ENCODE assay signal across 11 cellular contexts in genomic region chr15:31272558-31273257, GRCh38. TPM values are rescaled to one million over a fixed set of nuclear protein-coding genes. Genes with fewer than 3 reads are reported as not detected.
DNase-seq lines count a peak whose midpoint lies in the region; ATAC-seq and TF ChIP-seq lines count a peak whose summit lies in the region.
"Had no signal": no experiment of that assay in that cellular context is flagged by ENCODE, and none has a peak within 500 bp of the region (broad histone marks: within the 10 kb centered on the region; RNA-seq: fewer than 3 reads in every experiment).

No MANE protein-coding gene starts in this region.

- POLR2A ChIA-PET in activated CD4-positive, alpha-beta T cell treated with anti-CD3 and anti-CD28 coated beads, Interleukin-2, amount 10 ng/mL, durations not matched to agents 7 days and 5 days (lab: Charles Lee), result no interaction called here
- POLR2A ChIA-PET in activated CD4-positive, alpha-beta T cell treated with anti-CD3 and anti-CD28 coated beads for 36 hours (lab: Charles Lee), result no interaction called here

- TF ChIP-seq CTCF in WERI-Rb-1 (IDR thresholded peaks at IDR 0.05; ENCODE audit: low read depth, low read length) (no peak), lung (IDR thresholded peaks at IDR 0.05; ENCODE audit: control extremely low read depth, extremely low read depth) (no peak), suprapubic skin (IDR thresholded peaks at IDR 0.05) (no peak)

- H3K36me3 ChIP-seq in WERI-Rb-1 (no peaks in the 10 kb centered on the region), lung (ENCODE audit: control insufficient read depth in 2 of 2, insufficient read depth in 2 of 2, low read length in 2 of 2) (no peaks in the 10 kb centered on the region), suprapubic skin (no peaks in the 10 kb centered on the region)
- H3K36me3 ChIP-seq: gastroesophageal sphincter had no signal

- 59 to 63% methylated on average over 14 of the region's 14 CpGs for WGBS in lung, 2 donors
- WGBS in suprapubic skin, result 72% methylated on average over 9 of the region's 14 CpGs

- no peak overlapping the region for H3K4me3 Mint-ChIP-seq in activated CD4-positive, alpha-beta T cell treated with anti-CD3 and anti-CD28 coated beads, Interleukin-2, amount 10 ng/mL, durations not matched to agents 7 days and 5 days
- no peak overlapping the region for H3K4me3 Mint-ChIP-seq in activated CD4-positive, alpha-beta T cell treated with anti-CD3 and anti-CD28 coated beads for 36 hours

- no peak for TF ChIP-seq POLR2A in suprapubic skin (IDR thresholded peaks at IDR 0.05)

- intact Hi-C loops in activated CD4-positive, alpha-beta T cell treated with anti-CD3 and anti-CD28 coated beads for 36 hours (cut with DNase I, micrococcal nuclease), result no loop called here

- no peaks in the 10 kb centered on the region for H3K9me3 Mint-ChIP-seq in activated CD4-positive, alpha-beta T cell treated with anti-CD3 and anti-CD28 coated beads, Interleukin-2, amount 10 ng/mL, durations not matched to agents 7 days and 5 days
- H3K9me3 Mint-ChIP-seq in activated CD4-positive, alpha-beta T cell treated with anti-CD3 and anti-CD28 coated beads for 36 hours (ENCODE audit: low read depth), result no peaks in the 10 kb centered on the region

- H3K27me3 ChIP-seq in WERI-Rb-1 (ENCODE audit: insufficient read depth, low read depth, severe bottlenecking) (no peaks in the 10 kb centered on the region), lung (ENCODE audit: control insufficient read depth, insufficient read depth) (no peaks in the 10 kb centered on the region), suprapubic skin (no peaks in the 10 kb centered on the region)
- H3K27me3 ChIP-seq: gastroesophageal sphincter had no signal

- ATAC-seq in activated CD4-positive, alpha-beta T cell treated with anti-CD3 and anti-CD28 coated beads for 36 hours, result no peak
- ATAC-seq in lung (ENCODE audit: insufficient read depth, low FRiP score) (no peak), HG02885 (IDR thresholded peaks at IDR 0.05; ENCODE audit: poor library complexity, unreplicated experiment) (no peak)
- ATAC-seq: gastroesophageal sphincter had no signal

- H3K4me1 ChIP-seq in lung (ENCODE audit: control insufficient read depth in 2 of 2, insufficient read depth in 2 of 2, low read length in 2 of 2) (peaks cover 0 to 7% of the 10 kb centered on the region in 2 donors), suprapubic skin (peaks cover 7% of the 10 kb centered on the region)
- H3K4me1 ChIP-seq: gastroesophageal sphincter had no signal

- H3K9me3 ChIP-seq in WERI-Rb-1 (ENCODE audit: severe bottlenecking) (no peaks in the 10 kb centered on the region), lung (ENCODE audit: control insufficient read depth in 2 of 2, insufficient read depth in 1 of 2, low read length in 1 of 2) (no peaks in the 10 kb centered on the region), suprapubic skin (no peaks in the 10 kb centered on the region)
- H3K9me3 ChIP-seq: gastroesophageal sphincter had no signal

- peaks cover 7% of the 10 kb centered on the region for H3K36me3 Mint-ChIP-seq in activated CD4-positive, alpha-beta T cell treated with anti-CD3 and anti-CD28 coated beads, Interleukin-2, amount 10 ng/mL, durations not matched to agents 7 days and 5 days (ENCODE audit: low read depth)
- no peaks in the 10 kb centered on the region for H3K36me3 Mint-ChIP-seq in activated CD4-positive, alpha-beta T cell treated with anti-CD3 and anti-CD28 coated beads for 36 hours (ENCODE audit: low read depth)

- peaks cover 58% of the 10 kb centered on the region for H3K4me1 Mint-ChIP-seq in activated CD4-positive, alpha-beta T cell treated with anti-CD3 and anti-CD28 coated beads, Interleukin-2, amount 10 ng/mL, durations not matched to agents 7 days and 5 days
- peaks cover 27% of the 10 kb centered on the region for H3K4me1 Mint-ChIP-seq in activated CD4-positive, alpha-beta T cell treated with anti-CD3 and anti-CD28 coated beads for 36 hours

- CTCF ChIA-PET in activated CD4-positive, alpha-beta T cell treated with anti-CD3 and anti-CD28 coated beads, Interleukin-2, amount 10 ng/mL, durations not matched to agents 7 days and 5 days (lab: Charles Lee), result interaction anchor here (1.1 to 1.5 kb wide), 2 partner anchors 17 to 39 kb away, joined by 3 read pairs; no protein-coding TSS in a partner anchor
- CTCF ChIA-PET in activated CD4-positive, alpha-beta T cell treated with anti-CD3 and anti-CD28 coated beads for 36 hours (lab: Charles Lee), result no interaction called here

- H3K27ac ChIP-seq in WERI-Rb-1 (peak overlapping the region; percentile 82), lung (ENCODE audit: low read depth in 1 of 2, low read length in 1 of 2) (peak overlapping the region in 1 of 2 donors; percentile 20), suprapubic skin (no peak overlapping the region)
- H3K27ac ChIP-seq: gastroesophageal sphincter had no signal

- H3K4me3 ChIP-seq in WERI-Rb-1 (ENCODE audit: low read depth, low read length) (no peak overlapping the region), lung (no peak overlapping the region), suprapubic skin (no peak overlapping the region)
- H3K4me3 ChIP-seq: gastroesophageal sphincter had no signal

- H3K27me3 Mint-ChIP-seq in activated CD4-positive, alpha-beta T cell treated with anti-CD3 and anti-CD28 coated beads, Interleukin-2, amount 10 ng/mL, durations not matched to agents 7 days and 5 days, result no peaks in the 10 kb centered on the region
- H3K27me3 Mint-ChIP-seq in activated CD4-positive, alpha-beta T cell treated with anti-CD3 and anti-CD28 coated beads for 36 hours, result no peaks in the 10 kb centered on the region

- H3K27ac Mint-ChIP-seq in activated CD4-positive, alpha-beta T cell treated with anti-CD3 and anti-CD28 coated beads, Interleukin-2, amount 10 ng/mL, durations not matched to agents 7 days and 5 days, result peak overlapping the region; percentile 46
- no peak overlapping the region for H3K27ac Mint-ChIP-seq in activated CD4-positive, alpha-beta T cell treated with anti-CD3 and anti-CD28 coated beads for 36 hours

- no peak for DNase-seq in activated CD4-positive, alpha-beta T cell treated with anti-CD3 and anti-CD28 coated beads, Interleukin-2, amount 10 ng/mL, durations not matched to agents 7 days and 5 days
- DNase-seq in activated CD4-positive, alpha-beta T cell treated with anti-CD3 and anti-CD28 coated beads for 36 hours, result no peak
- DNase-seq in WERI-Rb-1 (peak; percentile 44), lung (ENCODE audit: low spot score) (peak; percentile 28), suprapubic skin (ENCODE audit: low spot score in 2 of 2) (peak; percentile 62 to 73), NCI-H2196 treated with DMSO at 0.1 percent for 48 hours (lab: John Stamatoyannopoulos, UW; ENCODE audit: unreplicated experiment) (no peak), NCI-H1436 treated with DMSO at 0.1 percent for 48 hours (lab: John Stamatoyannopoulos, UW) (no peak)
- DNase-seq: activated CD4-positive, alpha-beta T cell treated with anti-CD3 and anti-CD28 coated beads for 4 hours; NK-92 treated with Interleukin-12 subunit alpha and Interleukin-12 subunit beta, amount 100 ng/mL, for 24 hours had no signal

- no peak for TF ChIP-seq EP300 in suprapubic skin (IDR thresholded peaks at IDR 0.05)

RNA-seq across cellular contexts. Expression of gene KLF13, which starts 53.9 kb away (rescaled TPM):
- total RNA-seq in activated CD4-positive, alpha-beta T cell treated with anti-CD3 and anti-CD28 coated beads, Interleukin-2, amount 10 ng/mL, durations not matched to agents 7 days and 5 days, result 100 to 1,000 TPM; 235 to 264 TPM
- total RNA-seq in activated CD4-positive, alpha-beta T cell treated with anti-CD3 and anti-CD28 coated beads for 36 hours, result 100 to 1,000 TPM; 147 to 212 TPM
- total RNA-seq in lung, result 100 to 1,000 TPM in 1 of 2 donors, 10 to 100 TPM in 1; 38.3 to 157 TPM
- 10 to 100 TPM; 47.1 to 63.2 TPM for polyA plus RNA-seq in lung
- total RNA-seq in suprapubic skin, result 100 to 1,000 TPM; 141 to 162 (median 145) TPM

Comparison
In these comparisons a context has a peak if more than half of its experiments do, and no peak if none do; other contexts are left out.
1. DNase-seq: peak in WERI-Rb-1 (single experiment), lung (single experiment) and suprapubic skin (2 of 2); none in activated CD4-positive, alpha-beta T cell treated with anti-CD3 and anti-CD28 coated beads, Interleukin-2, amount 10 ng/mL, durations not matched to agents 7 days and 5 days (single experiment), activated CD4-positive, alpha-beta T cell treated with anti-CD3 and anti-CD28 coated beads for 36 hours (single experiment), NCI-H2196 treated with DMSO at 0.1 percent for 48 hours (single experiment) and NCI-H1436 treated with DMSO at 0.1 percent for 48 hours (single experiment).